Comparison of ENCODE assay signal across 1 cellular context in the genomic region with DNA sequence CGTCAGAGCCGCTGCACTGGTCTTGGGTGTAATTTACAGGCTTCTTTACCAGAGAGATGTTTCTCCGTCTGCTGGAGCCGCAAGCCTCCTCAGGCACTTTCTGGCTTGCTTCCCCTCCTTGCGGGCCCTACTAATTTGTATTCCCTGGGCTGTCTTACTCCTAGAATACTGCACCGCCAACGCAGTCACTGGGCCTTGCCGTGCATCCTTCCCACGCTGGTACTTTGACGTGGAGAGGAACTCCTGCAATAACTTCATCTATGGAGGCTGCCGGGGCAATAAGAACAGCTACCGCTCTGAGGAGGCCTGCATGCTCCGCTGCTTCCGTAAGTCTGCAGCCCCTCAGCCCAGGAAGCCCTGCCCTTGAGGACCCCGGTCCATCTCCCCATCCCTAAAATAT.
TF ChIP-seq lines count a peak whose summit lies in the region.

No MANE protein-coding gene starts in this region.

TF ChIP-seq in K562, 482 proteins besides CTCF, POLR2A, EP300 and RAD21:
- TF ChIP-seq, protein P1, sequence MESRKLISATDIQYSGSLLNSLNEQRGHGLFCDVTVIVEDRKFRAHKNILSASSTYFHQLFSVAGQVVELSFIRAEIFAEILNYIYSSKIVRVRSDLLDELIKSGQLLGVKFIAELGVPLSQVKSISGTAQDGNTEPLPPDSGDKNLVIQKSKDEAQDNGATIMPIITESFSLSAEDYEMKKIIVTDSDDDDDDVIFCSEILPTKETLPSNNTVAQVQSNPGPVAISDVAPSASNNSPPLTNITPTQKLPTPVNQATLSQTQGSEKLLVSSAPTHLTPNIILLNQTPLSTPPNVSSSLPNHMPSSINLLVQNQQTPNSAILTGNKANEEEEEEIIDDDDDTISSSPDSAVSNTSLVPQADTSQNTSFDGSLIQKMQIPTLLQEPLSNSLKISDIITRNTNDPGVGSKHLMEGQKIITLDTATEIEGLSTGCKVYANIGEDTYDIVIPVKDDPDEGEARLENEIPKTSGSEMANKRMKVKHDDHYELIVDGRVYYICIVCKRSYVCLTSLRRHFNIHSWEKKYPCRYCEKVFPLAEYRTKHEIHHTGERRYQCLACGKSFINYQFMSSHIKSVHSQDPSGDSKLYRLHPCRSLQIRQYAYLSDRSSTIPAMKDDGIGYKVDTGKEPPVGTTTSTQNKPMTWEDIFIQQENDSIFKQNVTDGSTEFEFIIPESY (CRISPR knock-in tag; IDR thresholded peaks at IDR 0.05) = 0 out of 2 replicates have a peak, but pooled peaks have one; percentile 28
- TF ChIP-seq, protein P2, sequence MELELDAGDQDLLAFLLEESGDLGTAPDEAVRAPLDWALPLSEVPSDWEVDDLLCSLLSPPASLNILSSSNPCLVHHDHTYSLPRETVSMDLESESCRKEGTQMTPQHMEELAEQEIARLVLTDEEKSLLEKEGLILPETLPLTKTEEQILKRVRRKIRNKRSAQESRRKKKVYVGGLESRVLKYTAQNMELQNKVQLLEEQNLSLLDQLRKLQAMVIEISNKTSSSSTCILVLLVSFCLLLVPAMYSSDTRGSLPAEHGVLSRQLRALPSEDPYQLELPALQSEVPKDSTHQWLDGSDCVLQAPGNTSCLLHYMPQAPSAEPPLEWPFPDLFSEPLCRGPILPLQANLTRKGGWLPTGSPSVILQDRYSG (tag; conservative IDR thresholded peaks at IDR 0.05; ENCODE audit: low read depth) = no peak
